ENCODE assay signal across 18 cellular contexts in genomic region chr1:30998171-30998570, GRCh38.
DNase-seq lines count a peak whose midpoint lies in the region; ATAC-seq, FAIRE-seq and TF ChIP-seq lines count a peak whose summit lies in the region.
"Had no signal": no experiment of that assay in that cellular context is flagged by ENCODE, and none has a peak within 500 bp of the region (broad histone marks: within the 10 kb centered on the region; RNA-seq: fewer than 3 reads in every experiment).

No MANE protein-coding gene starts in this region.

- no peak overlapping the region for H3K4me3 ChIP-seq in CD4-positive, alpha-beta memory T cell (ENCODE audit: low read length in 2 of 2)
- H3K4me3 ChIP-seq in HUES6 (ENCODE audit: low read depth, low read length), result no peak overlapping the region
- no peak overlapping the region for H3K4me3 ChIP-seq in astrocyte (ENCODE audit: insufficient read depth, low read depth, low read length)
- H3K4me3 ChIP-seq: Peyer's patch had no signal

- H3K36me3 Mint-ChIP-seq in CD4-positive, alpha-beta memory T cell, result peaks cover 41 to 75% of the 10 kb centered on the region in 2 donors
- peaks cover 24% of the 10 kb centered on the region for H3K36me3 Mint-ChIP-seq in astrocyte (ENCODE audit: low read depth, unreplicated experiment)
- peaks cover 90% of the 10 kb centered on the region for H3K36me3 Mint-ChIP-seq in stimulated activated effector memory CD8-positive, alpha-beta T cell treated with anti-CD3 and anti-CD28 coated beads, Interleukin-12 subunit alpha, Interleukin-12 subunit beta, amount 100 ng/mL, for 72 hours

- no peak for DNase-seq in CD4-positive, alpha-beta memory T cell
- no peak for DNase-seq in astrocyte (ENCODE audit: low read depth)
- DNase-seq in stimulated activated effector memory CD8-positive, alpha-beta T cell treated with anti-CD3 and anti-CD28 coated beads, Interleukin-12 subunit alpha, Interleukin-12 subunit beta, amount 100 ng/mL, for 72 hours (ENCODE audit: low spot score in 2 of 2), result no peak
- DNase-seq in NCI-H146 (lab: John Stamatoyannopoulos, UW), result no peak
- no peak for DNase-seq in stimulated activated CD4-positive, alpha-beta T cell treated with anti-CD3 and anti-CD28 coated beads, Interleukin-1b, Interleukin-23, amount 100 ng/mL, for 48 hours
- DNase-seq in NCI-H2196 treated with DMSO at 0.1 percent for 48 hours (lab: John Stamatoyannopoulos, UW; ENCODE audit: unreplicated experiment), result no peak
- DNase-seq: CD8-positive, alpha-beta memory T cell; Kasumi-1; NCI-H1105 treated with DMSO at 0.1 percent for 48 hours; NCI-H1930; NCI-H2171 treated with DMSO at 0.1 percent for 48 hours; NCI-H510A; NCI-H82; Peyer's patch; SHP77 had no signal

- no peak overlapping the region for H2AFZ ChIP-seq in astrocyte (ENCODE audit: low read depth, low read length)

- no peaks in the 10 kb centered on the region for H3K9me3 Mint-ChIP-seq in CD4-positive, alpha-beta memory T cell
- no peaks in the 10 kb centered on the region for H3K9me3 Mint-ChIP-seq in astrocyte (ENCODE audit: unreplicated experiment)
- H3K9me3 Mint-ChIP-seq in stimulated activated effector memory CD8-positive, alpha-beta T cell treated with anti-CD3 and anti-CD28 coated beads, Interleukin-12 subunit alpha, Interleukin-12 subunit beta, amount 100 ng/mL, for 72 hours, result no peaks in the 10 kb centered on the region
- H3K9me3 Mint-ChIP-seq: CD8-positive, alpha-beta memory T cell had no signal

- intact Hi-C loops in CD4-positive, alpha-beta memory T cell (cut with micrococcal nuclease), result no loop called here

- H3K36me3 ChIP-seq in CD4-positive, alpha-beta memory T cell (ENCODE audit: insufficient read depth, low read length), result peaks cover 12% of the 10 kb centered on the region
- H3K36me3 ChIP-seq in HUES6 (ENCODE audit: control insufficient read depth, insufficient read depth, low read length), result peaks cover 59% of the 10 kb centered on the region
- H3K36me3 ChIP-seq in astrocyte (ENCODE audit: insufficient read depth, low read length), result peaks cover 10% of the 10 kb centered on the region

- FAIRE-seq in astrocyte (lab: Jason Lieb, UNC), result no peak
- FAIRE-seq: H1 had no signal

- peaks cover 94% of the 10 kb centered on the region for H3K79me2 ChIP-seq in astrocyte (ENCODE audit: insufficient read depth, low read length)

- H3K27ac Mint-ChIP-seq in CD4-positive, alpha-beta memory T cell, result peak overlapping the region in 5 of 7 donors; percentile 6 to 78 (median 42)
- peak overlapping the region; percentile 72 for H3K27ac Mint-ChIP-seq in astrocyte (ENCODE audit: unreplicated experiment)
- peak overlapping the region; percentile 45 for H3K27ac Mint-ChIP-seq in stimulated activated effector memory CD8-positive, alpha-beta T cell treated with anti-CD3 and anti-CD28 coated beads, Interleukin-12 subunit alpha, Interleukin-12 subunit beta, amount 100 ng/mL, for 72 hours
- H3K27ac Mint-ChIP-seq: B cell had no signal

- no peaks in the 10 kb centered on the region for H3K27me3 ChIP-seq in CD4-positive, alpha-beta memory T cell (ENCODE audit: insufficient read depth, low read length)
- H3K27me3 ChIP-seq in HUES6 (ENCODE audit: control insufficient read depth, insufficient read depth, low read length), result no peaks in the 10 kb centered on the region
- no peaks in the 10 kb centered on the region for H3K27me3 ChIP-seq in astrocyte (ENCODE audit: insufficient read depth, low read length)
- H3K27me3 ChIP-seq: Peyer's patch had no signal

- H3K4me1 ChIP-seq in CD4-positive, alpha-beta memory T cell (ENCODE audit: insufficient read depth, low read length), result peaks cover 5% of the 10 kb centered on the region
- H3K4me1 ChIP-seq in HUES6 (ENCODE audit: control insufficient read depth, insufficient read depth, low read length) (no peaks in the 10 kb centered on the region), astrocyte (ENCODE audit: insufficient read depth, low read length) (no peaks in the 10 kb centered on the region)
- H3K4me1 ChIP-seq: Peyer's patch had no signal

- no peak overlapping the region for H3K9ac ChIP-seq in HUES6 (ENCODE audit: low read length)
- H3K9ac ChIP-seq in astrocyte (ENCODE audit: low read length), result no peak overlapping the region

- peaks cover 33 to 63% (median 50%) of the 10 kb centered on the region in 4 donors for H3K4me1 Mint-ChIP-seq in CD4-positive, alpha-beta memory T cell
- peaks cover 21% of the 10 kb centered on the region for H3K4me1 Mint-ChIP-seq in astrocyte (ENCODE audit: low read depth, unreplicated experiment)
- peaks cover 45% of the 10 kb centered on the region for H3K4me1 Mint-ChIP-seq in stimulated activated effector memory CD8-positive, alpha-beta T cell treated with anti-CD3 and anti-CD28 coated beads, Interleukin-12 subunit alpha, Interleukin-12 subunit beta, amount 100 ng/mL, for 72 hours

- H4K20me1 ChIP-seq in astrocyte (ENCODE audit: insufficient read depth, low read length), result peaks cover 84% of the 10 kb centered on the region

- H3K4me3 Mint-ChIP-seq in CD4-positive, alpha-beta memory T cell, result no peak overlapping the region
- no peak overlapping the region for H3K4me3 Mint-ChIP-seq in astrocyte (ENCODE audit: unreplicated experiment)
- no peak overlapping the region for H3K4me3 Mint-ChIP-seq in stimulated activated effector memory CD8-positive, alpha-beta T cell treated with anti-CD3 and anti-CD28 coated beads, Interleukin-12 subunit alpha, Interleukin-12 subunit beta, amount 100 ng/mL, for 72 hours
- H3K4me3 Mint-ChIP-seq: B cell; CD8-positive, alpha-beta memory T cell had no signal

- no peaks in the 10 kb centered on the region for H3K27me3 Mint-ChIP-seq in CD4-positive, alpha-beta memory T cell
- H3K27me3 Mint-ChIP-seq in astrocyte (ENCODE audit: low read depth, unreplicated experiment), result no peaks in the 10 kb centered on the region
- H3K27me3 Mint-ChIP-seq: B cell; CD8-positive, alpha-beta memory T cell had no signal

- ATAC-seq in stimulated activated effector memory CD8-positive, alpha-beta T cell treated with anti-CD3 and anti-CD28 coated beads, Interleukin-12 subunit alpha, Interleukin-12 subunit beta, amount 100 ng/mL, for 72 hours, result no peak

- no peaks in the 10 kb centered on the region for H3K9me3 ChIP-seq in CD4-positive, alpha-beta memory T cell (ENCODE audit: control insufficient read depth in 1 of 2, low read length in 2 of 2)
- no peaks in the 10 kb centered on the region for H3K9me3 ChIP-seq in HUES6 (ENCODE audit: control insufficient read depth, insufficient read depth, low read depth, low read length)
- no peaks in the 10 kb centered on the region for H3K9me3 ChIP-seq in astrocyte (ENCODE audit: insufficient read depth, low read depth, low read length)
- H3K9me3 ChIP-seq: Peyer's patch had no signal

- H3K4me2 ChIP-seq in astrocyte (ENCODE audit: low read length), result no peak overlapping the region

- no peak for TF ChIP-seq CTCF in astrocyte (IDR thresholded peaks at IDR 0.05; ENCODE audit: insufficient read depth, low read depth, low read length)

- H3K27ac ChIP-seq in CD4-positive, alpha-beta memory T cell (ENCODE audit: low read depth, low read length), result no peak overlapping the region
- H3K27ac ChIP-seq in HUES6 (ENCODE audit: low read depth, low read length), result peak overlapping the region; percentile 7; the same call in 1 of the 2 replicates
- no peak overlapping the region for H3K27ac ChIP-seq in astrocyte (ENCODE audit: low read depth, low read length)
- H3K27ac ChIP-seq: Peyer's patch had no signal

- POLR2A ChIA-PET in CD4-positive, alpha-beta memory T cell (lab: Charles Lee; ENCODE audit: partially characterized antibody), result no interaction called here

- CTCF ChIA-PET in CD4-positive, alpha-beta memory T cell (lab: Charles Lee; ENCODE audit: partially characterized antibody), result no interaction called here
